In genomic region chr18:12246849-12247808, GRCh38 we compare ENCODE assay signal across 11 cellular contexts. TPM values are rescaled to one million over a fixed set of nuclear protein-coding genes. Genes with fewer than 3 reads are reported as not detected.
A peak's percentile ranks its signal among the peaks of the same experiment; 100 is the strongest.
DNase-seq lines count a peak whose midpoint lies in the region; ATAC-seq and TF ChIP-seq lines count a peak whose summit lies in the region.
"Had no signal": no experiment of that assay in that cellular context is flagged by ENCODE, and none has a peak within 500 bp of the region (broad histone marks: within the 10 kb centered on the region; RNA-seq: fewer than 3 reads in every experiment).

No MANE protein-coding gene starts in this region.

- H3K4me1 Mint-ChIP-seq in activated CD4-positive, alpha-beta memory T cell treated with anti-CD3 and anti-CD28 coated beads, Interleukin-2, amount 10 ng/mL, durations not matched to agents 7 days and 5 days, result no peaks in the 10 kb centered on the region
- H3K4me1 Mint-ChIP-seq in activated CD4-positive, alpha-beta memory T cell treated with anti-CD3 and anti-CD28 coated beads for 36 hours (ENCODE audit: low read depth), result no peaks in the 10 kb centered on the region

- POLR2A ChIA-PET in activated CD4-positive, alpha-beta memory T cell treated with anti-CD3 and anti-CD28 coated beads, Interleukin-2, amount 10 ng/mL, durations not matched to agents 7 days and 5 days (lab: Charles Lee), result no interaction called here
- POLR2A ChIA-PET in activated CD4-positive, alpha-beta memory T cell treated with anti-CD3 and anti-CD28 coated beads for 36 hours (lab: Charles Lee), result no interaction called here
- POLR2A ChIA-PET in PC-3 (lab: Charles Lee; ENCODE audit: unreplicated experiment), result no interaction called here

- H3K27ac ChIP-seq in PC-3 (ENCODE audit: low read length), result no peak overlapping the region
- H3K27ac ChIP-seq in smooth muscle cell (ENCODE audit: low read depth), result no peak overlapping the region
- H3K27ac ChIP-seq in breast epithelium, result no peak overlapping the region
- no peak overlapping the region for H3K27ac ChIP-seq in prostate gland

- H3F3A ChIP-seq in PC-3 (ENCODE audit: low read length, unreplicated experiment) (no peaks in the 10 kb centered on the region), smooth muscle cell (ENCODE audit: low read depth) (no peaks in the 10 kb centered on the region)

- peak overlapping the region; percentile 56 for H3K27ac Mint-ChIP-seq in activated CD4-positive, alpha-beta memory T cell treated with anti-CD3 and anti-CD28 coated beads, Interleukin-2, amount 10 ng/mL, durations not matched to agents 7 days and 5 days
- no peak overlapping the region for H3K27ac Mint-ChIP-seq in activated CD4-positive, alpha-beta memory T cell treated with anti-CD3 and anti-CD28 coated beads for 36 hours

- no peak for DNase-seq in activated CD4-positive, alpha-beta memory T cell treated with anti-CD3 and anti-CD28 coated beads, Interleukin-2, amount 10 ng/mL, durations not matched to agents 7 days and 5 days
- no peak for DNase-seq in activated CD4-positive, alpha-beta memory T cell treated with anti-CD3 and anti-CD28 coated beads for 36 hours
- no peak for DNase-seq in PC-3
- peak in 1 of 2 donors; percentile 56 for DNase-seq in foreskin fibroblast
- no peak for DNase-seq in smooth muscle cell (lab: John Stamatoyannopoulos, UW; ENCODE audit: unreplicated experiment)
- DNase-seq in NCI-H748 (lab: John Stamatoyannopoulos, UW; ENCODE audit: unreplicated experiment), result no peak
- DNase-seq in breast epithelium (ENCODE audit: low spot score in 2 of 2), result no peak
- no peak for DNase-seq in prostate gland (ENCODE audit: low spot score)
- DNase-seq: activated CD8-positive, alpha-beta memory T cell treated with anti-CD3 and anti-CD28 coated beads, Interleukin-2, amount 50 U/mL, for 4 hours; NCI-H1694 had no signal

- H3K36me3 ChIP-seq in PC-3 (ENCODE audit: low read depth, low read length), result no peaks in the 10 kb centered on the region
- no peaks in the 10 kb centered on the region for H3K36me3 ChIP-seq in smooth muscle cell (ENCODE audit: low read depth)
- H3K36me3 ChIP-seq in breast epithelium, result no peaks in the 10 kb centered on the region
- no peaks in the 10 kb centered on the region for H3K36me3 ChIP-seq in prostate gland

- no peak for ATAC-seq in PC-3

- no peaks in the 10 kb centered on the region for H3K4me1 ChIP-seq in PC-3 (ENCODE audit: insufficient read depth, low read length)
- no peaks in the 10 kb centered on the region for H3K4me1 ChIP-seq in smooth muscle cell (ENCODE audit: low read depth)
- H3K4me1 ChIP-seq in breast epithelium, result no peaks in the 10 kb centered on the region
- H3K4me1 ChIP-seq in prostate gland (replicated peaks), result no peaks in the 10 kb centered on the region

- CTCF ChIA-PET in activated CD4-positive, alpha-beta memory T cell treated with anti-CD3 and anti-CD28 coated beads, Interleukin-2, amount 10 ng/mL, durations not matched to agents 7 days and 5 days (lab: Charles Lee), result no interaction called here
- CTCF ChIA-PET in activated CD4-positive, alpha-beta memory T cell treated with anti-CD3 and anti-CD28 coated beads for 36 hours (lab: Charles Lee), result interaction anchor here (1.1 to 2.0 kb wide), 2 partner anchors 10 to 25 kb away, joined by 6 to 7 read pairs; no protein-coding TSS in a partner anchor
- CTCF ChIA-PET in PC-3 (lab: Charles Lee), result no interaction called here

- H3K9me3 Mint-ChIP-seq in activated CD4-positive, alpha-beta memory T cell treated with anti-CD3 and anti-CD28 coated beads, Interleukin-2, amount 10 ng/mL, durations not matched to agents 7 days and 5 days, result no peaks in the 10 kb centered on the region
- no peaks in the 10 kb centered on the region for H3K9me3 Mint-ChIP-seq in activated CD4-positive, alpha-beta memory T cell treated with anti-CD3 and anti-CD28 coated beads for 36 hours

- H3K27me3 ChIP-seq in PC-3 (ENCODE audit: low read length) (no peaks in the 10 kb centered on the region), smooth muscle cell (ENCODE audit: low read depth) (peaks cover 52% of the 10 kb centered on the region), breast epithelium (peaks cover 0 to 12% of the 10 kb centered on the region in 2 donors), prostate gland (replicated peaks; ENCODE audit: insufficient read depth) (peaks cover 11% of the 10 kb centered on the region)

- H2AFZ ChIP-seq in PC-3 (ENCODE audit: low read length), result no peak overlapping the region
- no peak overlapping the region for H2AFZ ChIP-seq in smooth muscle cell (ENCODE audit: low read depth)

- WGBS in smooth muscle cell (ENCODE audit: low lambda C conversion rate), result 44% methylated on average over 32 of the region's 32 CpGs
- whole genome bisulfite sequencing in prostate gland, result 51% methylated on average over 32 of the region's 32 CpGs

- no peaks in the 10 kb centered on the region for H3K9me3 ChIP-seq in PC-3 (ENCODE audit: low read length)
- no peaks in the 10 kb centered on the region for H3K9me3 ChIP-seq in smooth muscle cell (replicated peaks; ENCODE audit: low read depth)
- H3K9me3 ChIP-seq in breast epithelium, result no peaks in the 10 kb centered on the region
- H3K9me3 ChIP-seq in prostate gland, result no peaks in the 10 kb centered on the region

- no peaks in the 10 kb centered on the region for H3K36me3 Mint-ChIP-seq in activated CD4-positive, alpha-beta memory T cell treated with anti-CD3 and anti-CD28 coated beads, Interleukin-2, amount 10 ng/mL, durations not matched to agents 7 days and 5 days (ENCODE audit: low read depth)
- no peaks in the 10 kb centered on the region for H3K36me3 Mint-ChIP-seq in activated CD4-positive, alpha-beta memory T cell treated with anti-CD3 and anti-CD28 coated beads for 36 hours

- H4K20me1 ChIP-seq in PC-3 (ENCODE audit: low read length), result no peaks in the 10 kb centered on the region
- no peaks in the 10 kb centered on the region for H4K20me1 ChIP-seq in smooth muscle cell (ENCODE audit: low read depth)

- H3K4me3 Mint-ChIP-seq in activated CD4-positive, alpha-beta memory T cell treated with anti-CD3 and anti-CD28 coated beads, Interleukin-2, amount 10 ng/mL, durations not matched to agents 7 days and 5 days, result no peak overlapping the region
- H3K4me3 Mint-ChIP-seq in activated CD4-positive, alpha-beta memory T cell treated with anti-CD3 and anti-CD28 coated beads for 36 hours, result no peak overlapping the region

- no peaks in the 10 kb centered on the region for H3K9me2 ChIP-seq in PC-3 (replicated peaks; ENCODE audit: low read length)

- no peak for TF ChIP-seq POLR2A in breast epithelium (IDR thresholded peaks at IDR 0.05)
- no peak for TF ChIP-seq POLR2A in prostate gland (IDR thresholded peaks at IDR 0.05)

- H3K4me2 ChIP-seq in PC-3 (ENCODE audit: low read length) (no peak overlapping the region), smooth muscle cell (no peak overlapping the region)

- TF ChIP-seq CTCF in PC-3 (conservative IDR thresholded peaks at IDR 0.05; ENCODE audit: low read depth, low read length) (peak; percentile 34), foreskin fibroblast (IDR thresholded peaks at IDR 0.05; ENCODE audit: low read depth, low read length) (peak; percentile 11), smooth muscle cell (IDR thresholded peaks at IDR 0.05; ENCODE audit: borderline replicate concordance, insufficient read depth, poor library complexity, severe bottlenecking) (peak; percentile 23), breast epithelium (IDR thresholded peaks at IDR 0.05) (no peak), prostate gland (IDR thresholded peaks at IDR 0.05) (no peak)

- intact Hi-C loops in activated CD4-positive, alpha-beta memory T cell treated with anti-CD3 and anti-CD28 coated beads for 36 hours (cut with micrococcal nuclease), result no loop called here
- intact Hi-C loops in PC-3 (cut with micrococcal nuclease) (no loop called here), breast epithelium (cut with DNase I; ENCODE audit: low total_unique reads) (no loop called here), prostate gland (cut with DNase I) (no loop called here)

- H3K9ac ChIP-seq in PC-3 (ENCODE audit: low read length) (no peak overlapping the region), smooth muscle cell (ENCODE audit: low read depth) (no peak overlapping the region)

- no peaks in the 10 kb centered on the region for H3K79me2 ChIP-seq in PC-3 (ENCODE audit: low read length)
- no peaks in the 10 kb centered on the region for H3K79me2 ChIP-seq in smooth muscle cell (ENCODE audit: low read depth)

- no TSS peak for BruUV-seq in PC-3 (replicated peaks; lab: Mats Ljungman, UMichigan)

- H3K4me3 ChIP-seq in PC-3 (ENCODE audit: low read length) (no peak overlapping the region), foreskin fibroblast (ENCODE audit: low read depth in 1 of 2, low read length in 2 of 2) (no peak overlapping the region), smooth muscle cell (no peak overlapping the region), breast epithelium (no peak overlapping the region), prostate gland (no peak overlapping the region)

- peaks cover 35% of the 10 kb centered on the region for H3K27me3 Mint-ChIP-seq in activated CD4-positive, alpha-beta memory T cell treated with anti-CD3 and anti-CD28 coated beads, Interleukin-2, amount 10 ng/mL, durations not matched to agents 7 days and 5 days
- H3K27me3 Mint-ChIP-seq in activated CD4-positive, alpha-beta memory T cell treated with anti-CD3 and anti-CD28 coated beads for 36 hours, result peaks cover 23% of the 10 kb centered on the region

RNA-seq across cellular contexts. Expression of gene CIDEA, which starts 7.0 kb away (rescaled TPM):
- total RNA-seq in activated CD4-positive, alpha-beta memory T cell treated with anti-CD3 and anti-CD28 coated beads, Interleukin-2, amount 10 ng/mL, durations not matched to agents 7 days and 5 days, result not detected
- not detected for total RNA-seq in activated CD4-positive, alpha-beta memory T cell treated with anti-CD3 and anti-CD28 coated beads for 36 hours
- total RNA-seq in PC-3 (2014; rRNA removed), result not detected in 2 replicates
- total RNA-seq in smooth muscle cell, result not detected in 2 replicates
- polyA plus RNA-seq in smooth muscle cell, result 0.30 TPM in 1 of 2 replicates, not detected in the other
- total RNA-seq in breast epithelium, result 100 to 1,000 TPM in 1 of 3 donors, 10 to 100 TPM in 2; 32.4 to 461 (median 68.6) TPM
- not detected for total RNA-seq in prostate gland
- total RNA-seq: ureter had no signal

Comparison
In these comparisons a context has a peak if more than half of its experiments do, and no peak if none do; other contexts are left out.
1. CTCF ChIP-seq: peak in PC-3 (single experiment), foreskin fibroblast (single experiment) and smooth muscle cell (single experiment); none in breast epithelium (0 of 3) and prostate gland (0 of 4).
2. RNA of gene CIDEA, which starts 7.0 kb away (total RNA-seq): 32.4 to 461 TPM in breast epithelium; not detected in activated CD4-positive, alpha-beta memory T cell treated with anti-CD3 and anti-CD28 coated beads, Interleukin-2, amount 10 ng/mL, durations not matched to agents 7 days and 5 days, not detected in activated CD4-positive, alpha-beta memory T cell treated with anti-CD3 and anti-CD28 coated beads for 36 hours, not detected in PC-3, not detected in smooth muscle cell and not detected in prostate gland; every median in the first group is over 10 times any median in the second.